2 cellular contexts compared by ENCODE assay signal in genomic region chr14:99734406-99735051, GRCh38.
TF ChIP-seq lines count a peak whose summit lies in the region.

No MANE protein-coding gene starts in this region.

TF ChIP-seq in H1, 55 proteins besides CTCF, POLR2A, EP300 and RAD21:
- no peak for TF ChIP-seq SUZ12 (IDR thresholded peaks at IDR 0.05; ENCODE audit: low read length)
- TF ChIP-seq ATF2 (IDR thresholded peaks at IDR 0.05; ENCODE audit: low read length): no peak
- no peak for TF ChIP-seq BCL11A (IDR thresholded peaks at IDR 0.05; ENCODE audit: low read depth in 2 of 2, low read length in 2 of 2)

TF ChIP-seq in SK-N-SH, 30 proteins besides CTCF, POLR2A, EP300 and RAD21:
- TF ChIP-seq RXRA (IDR thresholded peaks at IDR 0.05; ENCODE audit: borderline replicate concordance, low read depth): no peak
- TF ChIP-seq ELF1 (IDR thresholded peaks at IDR 0.05): no peak
- no peak for TF ChIP-seq SIN3A (IDR thresholded peaks at IDR 0.05; ENCODE audit: borderline replicate concordance, low read depth, low read length)
- no peak for TF ChIP-seq MXI1 (IDR thresholded peaks at IDR 0.05; ENCODE audit: low read depth, low read length)
- TF ChIP-seq GATA2 (CRISPR knock-in tag; IDR thresholded peaks at IDR 0.05): no peak
- TF ChIP-seq RFX5 (IDR thresholded peaks at IDR 0.05; ENCODE audit: low read length): no peak
- no peak for TF ChIP-seq NFIC (IDR thresholded peaks at IDR 0.05; ENCODE audit: borderline replicate concordance)
- no peak for TF ChIP-seq MEF2A (IDR thresholded peaks at IDR 0.05; ENCODE audit: borderline replicate concordance, low read depth)
- TF ChIP-seq CHD2 (IDR thresholded peaks at IDR 0.05; ENCODE audit: low read length, partially characterized antibody): no peak
